In genomic region chr20:15600565-15600964, GRCh38 we compare ENCODE assay signal across 20 cellular contexts.
DNase-seq lines count a peak whose midpoint lies in the region; ATAC-seq, FAIRE-seq and TF ChIP-seq lines count a peak whose summit lies in the region.
"Had no signal": no experiment of that assay in that cellular context is flagged by ENCODE, and none has a peak within 500 bp of the region (broad histone marks: within the 10 kb centered on the region; RNA-seq: fewer than 3 reads in every experiment).

No MANE protein-coding gene starts in this region.

- H3K27ac ChIP-seq in HepG2 (ENCODE audit: extremely low read length, insufficient read depth, low read length), result no peak overlapping the region
- no peak overlapping the region for H3K27ac ChIP-seq in right lobe of liver
- no peak overlapping the region for H3K27ac ChIP-seq in IMR-90 (ENCODE audit: insufficient read depth, low read length)
- H3K27ac ChIP-seq: BLaER1 treated with 17β-estradiol and CSF1 and Interleukin-3, amounts not matched to agents 10 nM and 100 nM; C4-2B had no signal

- ATAC-seq in HepG2 (no peak), right lobe of liver (no peak), IMR-90 (ENCODE audit: low read depth) (no peak)
- ATAC-seq: CD8-positive, alpha-beta T cell had no signal

- no peaks in the 10 kb centered on the region for H3K79me2 ChIP-seq in HepG2 (ENCODE audit: insufficient read depth, low read length)

- no peak overlapping the region for H2AK5ac ChIP-seq in IMR-90 (ENCODE audit: low read depth, low read length)

- H3K56ac ChIP-seq in IMR-90 (ENCODE audit: extremely low read depth, insufficient read depth, low read length), result no peak overlapping the region

- H3K4me1 ChIP-seq in HepG2 (ENCODE audit: insufficient read depth, low read length) (no peaks in the 10 kb centered on the region), right lobe of liver (no peaks in the 10 kb centered on the region), IMR-90 (ENCODE audit: control insufficient read depth, insufficient read depth, low read length) (no peaks in the 10 kb centered on the region)
- H3K4me1 ChIP-seq: BLaER1 treated with 17β-estradiol and CSF1 and Interleukin-3, amounts not matched to agents 10 nM and 100 nM had no signal

- no peak overlapping the region for H3K23ac ChIP-seq in IMR-90 (ENCODE audit: low read depth, low read length)

- DNase-seq in HepG2 (ENCODE audit: low spot score) (no peak), right lobe of liver (no peak), IMR-90 (no peak), DMS79 treated with DMSO at 0.1 percent for 48 hours (lab: John Stamatoyannopoulos, UW) (no peak), GM10266 (ENCODE audit: extremely low spot score) (no peak)
- DNase-seq: 8988T; AML-193; Caco-2; Calu3; CD4-positive, alpha-beta T cell; CD8-positive, alpha-beta T cell; DND-41; EL; GDM1 had no signal

- H4K20me1 ChIP-seq in HepG2 (ENCODE audit: insufficient read depth, low read length), result no peaks in the 10 kb centered on the region
- no peaks in the 10 kb centered on the region for H4K20me1 ChIP-seq in IMR-90 (ENCODE audit: insufficient read depth, low read length)
- H4K20me1 ChIP-seq: BLaER1 treated with 17β-estradiol and CSF1 and Interleukin-3, amounts not matched to agents 10 nM and 100 nM had no signal

- H4K5ac ChIP-seq in IMR-90 (ENCODE audit: low read depth, low read length), result no peak overlapping the region

- no peak overlapping the region for H2BK120ac ChIP-seq in IMR-90 (ENCODE audit: low read depth, low read length)

- TF ChIP-seq EP300 in HepG2 (IDR thresholded peaks at IDR 0.05; ENCODE audit: low read depth in 2 of 2, low read length in 2 of 2) (no peak), HepG2 (CRISPR knock-in tag; IDR thresholded peaks at IDR 0.05; ENCODE audit: borderline replicate concordance) (no peak)

- no peak overlapping the region for H3K9ac ChIP-seq in HepG2 (ENCODE audit: insufficient read depth, low read depth, low read length)
- H3K9ac ChIP-seq in IMR-90 (ENCODE audit: low read depth, low read length), result no peak overlapping the region
- H3K9ac ChIP-seq: BLaER1 treated with 17β-estradiol and CSF1 and Interleukin-3, amounts not matched to agents 10 nM and 100 nM had no signal

- dilution Hi-C loops in IMR-90 (cut with HindIII; ENCODE audit: low sequenced_read_pairs, unreplicated experiment), result no loop called here

- no peak overlapping the region for H2BK20ac ChIP-seq in IMR-90 (ENCODE audit: low read depth, low read length)

- H3K4ac ChIP-seq in IMR-90 (ENCODE audit: low read depth, low read length), result no peak overlapping the region

- H3K4me2 ChIP-seq in HepG2 (ENCODE audit: low read depth, low read length), result no peak overlapping the region
- H3K4me2 ChIP-seq in IMR-90 (ENCODE audit: low read depth, low read length), result no peak overlapping the region
- H3K4me2 ChIP-seq: BLaER1 treated with 17β-estradiol and CSF1 and Interleukin-3, amounts not matched to agents 10 nM and 100 nM had no signal

- H3K9me3 ChIP-seq in HepG2 (ENCODE audit: low read length) (peaks cover 88% of the 10 kb centered on the region), right lobe of liver (no peaks in the 10 kb centered on the region), IMR-90 (ENCODE audit: control insufficient read depth, insufficient read depth, low read length) (no peaks in the 10 kb centered on the region)
- H3K9me3 ChIP-seq: BLaER1 treated with 17β-estradiol and CSF1 and Interleukin-3, amounts not matched to agents 10 nM and 100 nM; Caco-2 had no signal

- H3K18ac ChIP-seq in IMR-90 (ENCODE audit: low read depth, low read length), result no peak overlapping the region

- H3K4me3 ChIP-seq in HepG2 (replicated peaks in 1 of 3; ENCODE audit: insufficient read depth in 1 of 3, low read depth in 2 of 3, low read length in 3 of 3), result no peak overlapping the region
- H3K4me3 ChIP-seq in right lobe of liver, result no peak overlapping the region
- H3K4me3 ChIP-seq in IMR-90 (ENCODE audit: insufficient read depth, low read depth, low read length), result no peak overlapping the region
- H3K4me3 ChIP-seq: BLaER1 treated with 17β-estradiol and CSF1 and Interleukin-3, amounts not matched to agents 10 nM and 100 nM had no signal

- 23% methylated on average over 2 of the region's 2 CpGs for WGBS in HepG2 (ENCODE audit: low lambda C conversion rate)
- whole genome bisulfite sequencing in right lobe of liver (ENCODE audit: insufficient coverage, low coverage, low lambda C conversion rate, missing lambda C conversion rate), result 84% methylated on average over 2 of the region's 2 CpGs
- WGBS in IMR-90 (ENCODE audit: extremely low coverage in 2 of 2, insufficient read length in 1 of 2), 2 experiments, result no CpG with 5 or more reads among the region's 2 CpGs

- intact Hi-C loops in HepG2 (cut with micrococcal nuclease; ENCODE audit: unreplicated experiment) (no loop called here), right lobe of liver (cut with DNase I) (no loop called here), IMR-90 (cut with micrococcal nuclease) (no loop called here)

- no peak overlapping the region for H2BK5ac ChIP-seq in IMR-90 (ENCODE audit: low read depth, low read length, poor library complexity, severe bottlenecking)

- no peak overlapping the region for H4K91ac ChIP-seq in IMR-90 (ENCODE audit: insufficient read depth, low read depth, low read length)

- BruUV-seq in HepG2 (replicated peaks; lab: Mats Ljungman, UMichigan), result no TSS peak
- BruUV-seq in IMR-90 (replicated peaks; lab: Mats Ljungman, UMichigan), result no TSS peak

- in situ Hi-C loops in HepG2 (cut with HindIII; ENCODE audit: extremely low pct_ligation_motif_present, low pct_unique_long_range_greater_than_20kb), result no loop called here
- in situ Hi-C loops in IMR-90 (cut with MboI; ENCODE audit: low sequenced_read_pairs), result no loop called here

- TF ChIP-seq CTCF in HepG2 (CRISPR knock-in tag; IDR thresholded peaks at IDR 0.05) (no peak), right lobe of liver (IDR thresholded peaks at IDR 0.05) (no peak), IMR-90 (conservative IDR thresholded peaks at IDR 0.05; ENCODE audit: low read depth, low read length) (no peak), GM10266 (IDR thresholded peaks at IDR 0.05; ENCODE audit: control insufficient read depth, insufficient read depth, low read depth, missing control alignments) (no peak)

- H3K27me3 ChIP-seq in HepG2 (ENCODE audit: control insufficient read depth in 1 of 2, insufficient read depth in 2 of 2, low read length in 2 of 2) (no peaks in the 10 kb centered on the region), right lobe of liver (no peaks in the 10 kb centered on the region), IMR-90 (ENCODE audit: control insufficient read depth, insufficient read depth, low read length) (no peaks in the 10 kb centered on the region)
- H3K27me3 ChIP-seq: BLaER1 treated with 17β-estradiol and CSF1 and Interleukin-3, amounts not matched to agents 10 nM and 100 nM had no signal

- CTCF ChIA-PET in HepG2 (lab: Yijun Ruan, JAX; ENCODE audit: low intra/inter-chr PET ratio, low total read pairs) (no interaction called here), IMR-90 (lab: Yijun Ruan, JAX) (no interaction called here)

- H3K36me3 ChIP-seq in HepG2 (replicated peaks in 1 of 2; ENCODE audit: control insufficient read depth in 1 of 2, insufficient read depth in 2 of 2, low read length in 2 of 2) (no peaks in the 10 kb centered on the region), right lobe of liver (no peaks in the 10 kb centered on the region), IMR-90 (ENCODE audit: control insufficient read depth, insufficient read depth, low read length) (no peaks in the 10 kb centered on the region)
- H3K36me3 ChIP-seq: BLaER1 treated with 17β-estradiol and CSF1 and Interleukin-3, amounts not matched to agents 10 nM and 100 nM had no signal

- no peak overlapping the region for H4K8ac ChIP-seq in IMR-90 (ENCODE audit: low read depth in 2 of 2, low read length in 2 of 2)

- FAIRE-seq in HepG2 (lab: Jason Lieb, UNC), result no peak
- FAIRE-seq: A204.1, D721Med, GM12891, GM19239 had no signal

- TF ChIP-seq RAD21 in HepG2 (CRISPR knock-in tag; IDR thresholded peaks at IDR 0.05) (no peak), IMR-90 (IDR thresholded peaks at IDR 0.05; ENCODE audit: low read length) (no peak)

- no peak overlapping the region for H3K14ac ChIP-seq in IMR-90 (replicated peaks; ENCODE audit: low read depth, low read length)

- no peaks in the 10 kb centered on the region for H3K9me1 ChIP-seq in IMR-90 (ENCODE audit: insufficient read depth, low read length)

- POLR2A ChIA-PET in HepG2 (lab: Yijun Ruan, JAX) (no interaction called here), IMR-90 (lab: Charles Lee; ENCODE audit: unreplicated experiment) (no interaction called here)

- no peak for TF ChIP-seq POLR2A in HepG2 (IDR thresholded peaks at IDR 0.05; ENCODE audit: insufficient read depth in 1 of 2, low read depth in 2 of 2, low read length in 2 of 2)
- no peak for TF ChIP-seq POLR2A in right lobe of liver (IDR thresholded peaks at IDR 0.05)
- TF ChIP-seq POLR2A in IMR-90 (IDR thresholded peaks at IDR 0.05; ENCODE audit: low read depth, low read length), result no peak

- H2BK15ac ChIP-seq in IMR-90 (ENCODE audit: low read depth, low read length), result no peak overlapping the region

- H2AFZ ChIP-seq in HepG2 (ENCODE audit: low read length), result no peak overlapping the region
- no peak overlapping the region for H2AFZ ChIP-seq in IMR-90 (replicated peaks; ENCODE audit: low read length, poor library complexity)

- H2AK9ac ChIP-seq in IMR-90 (replicated peaks; ENCODE audit: low read depth, low read length, poor library complexity), result no peak overlapping the region

- no peaks in the 10 kb centered on the region for H3K79me1 ChIP-seq in IMR-90 (ENCODE audit: low read depth in 1 of 2, low read length in 2 of 2)

TF ChIP-seq in HepG2, 621 proteins besides CTCF, POLR2A, EP300 and RAD21 (continues in another document):
- TF ChIP-seq BRF2 (CRISPR knock-in tag; IDR thresholded peaks at IDR 0.05), result no peak

TF ChIP-seq in IMR-90, 13 proteins besides CTCF, POLR2A, EP300 and RAD21:
- TF ChIP-seq SMC3 (IDR thresholded peaks at IDR 0.05; ENCODE audit: low read depth, low read length), result no peak
- TF ChIP-seq MAFK (IDR thresholded peaks at IDR 0.05; ENCODE audit: low read depth, low read length), result peak; percentile 34; the same call in 1 of the 2 replicates
